Comparison of ENCODE assay signal across 14 cellular contexts in genomic region chr2:166238176-166238575, GRCh38.
DNase-seq lines count a peak whose midpoint lies in the region; ATAC-seq and TF ChIP-seq lines count a peak whose summit lies in the region.
"Had no signal": no experiment of that assay in that cellular context is flagged by ENCODE, and none has a peak within 500 bp of the region (broad histone marks: within the 10 kb centered on the region; RNA-seq: fewer than 3 reads in every experiment).

No MANE protein-coding gene starts in this region.

- no peak for ATAC-seq in esophagus mucosa

- H3K4me3 ChIP-seq in choroid plexus epithelial cell (ENCODE audit: low read depth, low read length), result no peak overlapping the region
- H3K4me3 ChIP-seq: HAP-1, PC-9, SJCRH30 had no signal

- BruUV-seq in Calu3 (replicated peaks; lab: Mats Ljungman, UMichigan), result no TSS peak

- H3K36me3 Mint-ChIP-seq in Calu3 (ENCODE audit: insufficient read depth, unreplicated experiment), result peaks cover 5% of the 10 kb centered on the region

- TF ChIP-seq CTCF in Calu3 (IDR thresholded peaks at IDR 0.05; ENCODE audit: unreplicated experiment) (no peak), choroid plexus epithelial cell (conservative IDR thresholded peaks at IDR 0.05; ENCODE audit: low read depth, low read length) (no peak)

- H3K27ac Mint-ChIP-seq in Calu3 (ENCODE audit: unreplicated experiment), result peak overlapping the region; percentile 73

- no peaks in the 10 kb centered on the region for H3K9me3 Mint-ChIP-seq in Calu3 (ENCODE audit: low read depth, unreplicated experiment)

- intact Hi-C loops in Calu3 (cut with micrococcal nuclease; ENCODE audit: unreplicated experiment), result loop anchor here (10.0 kb wide), 1 partner anchor 443 kb away; the partner anchor contains the start of gene GALNT3

- H3K27me3 Mint-ChIP-seq in Calu3 (ENCODE audit: unreplicated experiment), result no peaks in the 10 kb centered on the region

- no peak overlapping the region for H3K4me3 Mint-ChIP-seq in Calu3 (ENCODE audit: low read depth, unreplicated experiment)

- CTCF ChIA-PET in Calu3 (lab: Charles Lee), result no interaction called here

- peaks cover 52% of the 10 kb centered on the region for H3K4me1 Mint-ChIP-seq in Calu3 (ENCODE audit: low read depth, unreplicated experiment)

- DNase-seq in Calu3 (no peak), LHCN-M2 (ENCODE audit: low read depth) (peak; percentile 77), choroid plexus epithelial cell (ENCODE audit: low read depth) (peak; percentile 63), iris pigment epithelial cell (ENCODE audit: low read depth) (peak; percentile 51), NCI-H1092 (lab: John Stamatoyannopoulos, UW) (no peak), NCI-H446 (lab: John Stamatoyannopoulos, UW) (no peak)
- DNase-seq in stimulated activated CD4-positive, alpha-beta T cell treated with anti-CD3 and anti-CD28 coated beads, Interleukin-4, amount 100 ng/mL, for 1 hour, result no peak
- DNase-seq: C1 segment of cervical spinal cord, NCI-H187 treated with DMSO at 0.1 percent for 48 hours, NCI-H748 treated with DMSO at 0.1 percent for 48 hours, PC-9 had no signal

Comparison
In these comparisons a context has a peak if more than half of its experiments do, and no peak if none do; other contexts are left out.
1. DNase-seq: peak in LHCN-M2 (single experiment), choroid plexus epithelial cell (single experiment) and iris pigment epithelial cell (single experiment); none in Calu3 (single experiment), stimulated activated CD4-positive, alpha-beta T cell treated with anti-CD3 and anti-CD28 coated beads, Interleukin-4, amount 100 ng/mL, for 1 hour (single experiment), NCI-H1092 (single experiment) and NCI-H446 (0 of 2).